Comparison of ENCODE assay signal across 27 cellular contexts in the genomic region with DNA sequence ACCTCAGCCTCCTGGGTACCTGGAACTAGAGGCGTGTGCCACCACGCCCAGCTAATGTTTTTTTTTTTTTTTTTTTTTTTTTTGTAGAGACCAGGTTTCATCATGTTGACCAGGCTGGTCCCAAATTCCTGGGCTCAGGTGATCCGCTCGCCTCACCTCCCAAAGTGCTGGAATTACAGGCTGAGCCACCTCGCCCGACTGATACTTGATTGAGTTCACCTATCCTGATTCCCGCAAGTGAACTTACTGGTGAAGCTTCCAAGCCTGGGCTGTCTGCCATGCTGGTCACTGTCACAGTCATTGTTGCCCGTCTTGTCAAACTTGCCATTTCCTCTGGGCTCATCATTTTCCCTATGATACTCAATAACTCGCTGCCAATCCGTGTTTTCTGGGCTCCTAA.
"Had no signal": no experiment of that assay in that cellular context is flagged by ENCODE, and none has a peak within 500 bp of the region (broad histone marks: within the 10 kb centered on the region; RNA-seq: fewer than 3 reads in every experiment).

No MANE protein-coding gene starts in this region.

- H3K9me3 Mint-ChIP-seq: naive thymus-derived CD8-positive, alpha-beta T cell; nephron; neural progenitor cell; stimulated activated memory B cell treated with anti-CD40 and anti-IgM and Interleukin-4, amounts not matched to agents 10 μg/mL and 1 μg/mL and 100 μg/mL, for 72 hours; stimulated activated naive CD8-positive, alpha-beta T cell treated with anti-CD3 and anti-CD28 coated beads, Interleukin-15, amount 100 ng/mL, for 72 hours had no signal

- H3K27ac Mint-ChIP-seq: naive thymus-derived CD8-positive, alpha-beta T cell; nephron; neural progenitor cell; stimulated activated memory B cell treated with anti-CD40 and anti-IgM and Interleukin-4, amounts not matched to agents 10 μg/mL and 1 μg/mL and 100 μg/mL, for 72 hours had no signal

- H3K27me3 Mint-ChIP-seq: stimulated activated memory B cell treated with anti-CD40 and anti-IgM and Interleukin-4, amounts not matched to agents 10 μg/mL and 1 μg/mL and 100 μg/mL, for 72 hours; stimulated activated naive CD8-positive, alpha-beta T cell treated with anti-CD3 and anti-CD28 coated beads, Interleukin-15, amount 100 ng/mL, for 72 hours had no signal

- H3K4me3 ChIP-seq: left lung, lower lobe of right lung, neural progenitor cell, psoas muscle, right lobe of liver, smooth muscle cell, testis, thyroid gland, transverse colon, upper lobe of left lung, vagina had no signal

- ATAC-seq: left colon; left lung; lower lobe of right lung; naive thymus-derived CD8-positive, alpha-beta T cell; psoas muscle; right lobe of liver; stimulated activated memory B cell treated with anti-CD40 and anti-IgM and Interleukin-4, amounts not matched to agents 10 μg/mL and 1 μg/mL and 100 μg/mL, for 72 hours; stimulated activated naive CD8-positive, alpha-beta T cell treated with anti-CD3 and anti-CD28 coated beads, Interleukin-15, amount 100 ng/mL, for 72 hours had no signal

- H3K4me3 Mint-ChIP-seq: naive thymus-derived CD8-positive, alpha-beta T cell; nephron; neural progenitor cell; stimulated activated memory B cell treated with anti-CD40 and anti-IgM and Interleukin-4, amounts not matched to agents 10 μg/mL and 1 μg/mL and 100 μg/mL, for 72 hours; stimulated activated naive CD8-positive, alpha-beta T cell treated with anti-CD3 and anti-CD28 coated beads, Interleukin-15, amount 100 ng/mL, for 72 hours had no signal

- H3K9me3 ChIP-seq: left lung, lower lobe of right lung, neutrophil, psoas muscle, right lobe of liver, testis, thyroid gland, transverse colon, upper lobe of left lung, vagina had no signal

- DNase-seq: hippocampal formation; kidney; left colon; left lung; lower lobe of right lung; mammary epithelial cell; mesenchymal stem cell; naive thymus-derived CD8-positive, alpha-beta T cell; occipital lobe; psoas muscle; right lobe of liver; stimulated activated CD4-positive, alpha-beta T cell treated with anti-CD3 and anti-CD28 coated beads, Interleukin-1b, Interleukin-23, amount 100 ng/mL, for 48 hours; stimulated activated CD4-positive, alpha-beta T cell treated with anti-CD3 and anti-CD28 coated beads, Interleukin-2, amount 100 ng/mL, for 48 hours; stimulated activated CD4-positive, alpha-beta T cell treated with anti-CD3 and anti-CD28 coated beads, Interleukin-4, amount 100 ng/mL, for 4 hours; stimulated activated CD8-positive, alpha-beta memory T cell treated with anti-CD3 and anti-CD28 coated beads, Interleukin-4, amount 100 ng/mL, for 48 hours; stimulated activated naive CD4-positive, alpha-beta T cell treated with Interleukin-2 at 50 U/mL for 16 hours; stimulated activated naive CD8-positive, alpha-beta T cell treated with anti-CD3 and anti-CD28 coated beads, Interleukin-15, amount 100 ng/mL, for 72 hours; testis; thyroid gland; transverse colon; upper lobe of left lung had no signal

- FAIRE-seq: kidney had no signal

- H3K36me3 Mint-ChIP-seq: naive thymus-derived CD8-positive, alpha-beta T cell; neural progenitor cell; stimulated activated memory B cell treated with anti-CD40 and anti-IgM and Interleukin-4, amounts not matched to agents 10 μg/mL and 1 μg/mL and 100 μg/mL, for 72 hours had no signal
